8 cellular contexts compared by ENCODE assay signal in genomic region chr22:28741758-28742561, GRCh38. TPM values are rescaled to one million over a fixed set of nuclear protein-coding genes. Genes with fewer than 3 reads are reported as not detected.
DNase-seq lines count a peak whose midpoint lies in the region; ATAC-seq and TF ChIP-seq lines count a peak whose summit lies in the region.

CHEK2 (minus strand) TSS chr22:28741820; CDS start chr22:28734721, 7,099 bp downstream.
HSCB (plus strand) TSS chr22:28742039; CDS start chr22:28742096, 57 bp downstream.

- peak within 1 kb of the TSS; percentile 66 for H3K27ac ChIP-seq in PC-3 (ENCODE audit: low read length)

- peaks cover 47% of the 10 kb centered on the region for H3K36me3 Mint-ChIP-seq in activated T-cell treated with anti-CD3 and anti-CD28 coated beads, Interleukin-2, amount 50 U/mL, for 24 hours (ENCODE audit: low read depth)

- no peaks in the 10 kb centered on the region for H3K27me3 ChIP-seq in PC-3 (ENCODE audit: low read length)

- intact Hi-C loops in PC-3 (cut with micrococcal nuclease) = loop anchor here (2.0 kb wide), 1 partner anchor 31 kb away; no protein-coding TSS in a partner anchor

- H3K9me2 ChIP-seq in PC-3 (replicated peaks; ENCODE audit: low read length) = no peaks in the 10 kb centered on the region

- H3K79me2 ChIP-seq in PC-3 (ENCODE audit: low read length) = peaks cover 54% of the 10 kb centered on the region

- no peaks in the 10 kb centered on the region for H3K27me3 Mint-ChIP-seq in activated T-cell treated with anti-CD3 and anti-CD28 coated beads, Interleukin-2, amount 50 U/mL, for 24 hours

- peak within 1 kb of the TSS; percentile 95 for H3K4me3 Mint-ChIP-seq in activated T-cell treated with anti-CD3 and anti-CD28 coated beads, Interleukin-2, amount 50 U/mL, for 24 hours

- TF ChIP-seq RAD21 in Ishikawa (IDR thresholded peaks at IDR 0.05; ENCODE audit: low read depth) = no peak

- BruUV-seq in PC-3 (replicated peaks; lab: Mats Ljungman, UMichigan) = TSS peak; percentile 75

- peak within 1 kb of the TSS; percentile 88 for H3K4me2 ChIP-seq in PC-3 (ENCODE audit: low read length)

- peaks cover 7% of the 10 kb centered on the region for H3K4me1 ChIP-seq in PC-3 (ENCODE audit: insufficient read depth, low read length)

- peak within 1 kb of the TSS; percentile 97 for H2AFZ ChIP-seq in PC-3 (ENCODE audit: low read length)

- H3K4me3 ChIP-seq in PC-3 (ENCODE audit: low read length) = peak within 1 kb of the TSS; percentile 81
- H3K4me3 ChIP-seq in epithelial cell of proximal tubule (ENCODE audit: low read depth, low read length) = peak within 1 kb of the TSS; percentile 95

- peaks cover 36% of the 10 kb centered on the region for H3K4me1 Mint-ChIP-seq in activated T-cell treated with anti-CD3 and anti-CD28 coated beads, Interleukin-2, amount 50 U/mL, for 24 hours (ENCODE audit: low read depth)

- no peaks in the 10 kb centered on the region for H4K20me1 ChIP-seq in PC-3 (ENCODE audit: low read length)

- ATAC-seq in GM21576 (IDR thresholded peaks at IDR 0.05; ENCODE audit: unreplicated experiment) (peak; percentile 89), PC-3 (peak; percentile 91)

- H3K9me3 ChIP-seq in PC-3 (ENCODE audit: low read length) = no peaks in the 10 kb centered on the region

- peak within 1 kb of the TSS; percentile 99 for H3K27ac Mint-ChIP-seq in activated T-cell treated with anti-CD3 and anti-CD28 coated beads, Interleukin-2, amount 50 U/mL, for 24 hours

- POLR2A ChIA-PET in PC-3 (lab: Charles Lee; ENCODE audit: unreplicated experiment) = no interaction called here

- H3K9me3 Mint-ChIP-seq in activated T-cell treated with anti-CD3 and anti-CD28 coated beads, Interleukin-2, amount 50 U/mL, for 24 hours = no peaks in the 10 kb centered on the region

- H3F3A ChIP-seq in PC-3 (ENCODE audit: low read length, unreplicated experiment) = no peaks in the 10 kb centered on the region

- no peak for TF ChIP-seq EP300 in Ishikawa (IDR thresholded peaks at IDR 0.05; ENCODE audit: borderline replicate concordance)

- CTCF ChIA-PET in PC-3 (lab: Charles Lee) = interaction anchor here (0.6 kb wide), 1 partner anchor 31 kb away, joined by 3 read pairs; no protein-coding TSS in a partner anchor

- peak within 1 kb of the TSS; percentile 95 for H3K9ac ChIP-seq in PC-3 (ENCODE audit: low read length)

- no peaks in the 10 kb centered on the region; the same call in 1 of the 2 replicates for H3K36me3 ChIP-seq in PC-3 (ENCODE audit: low read depth, low read length)

- 0 out of 2 replicates have a peak, but pooled peaks have one; percentile 21 for TF ChIP-seq CTCF in PC-3 (conservative IDR thresholded peaks at IDR 0.05; ENCODE audit: low read depth, low read length)
- TF ChIP-seq CTCF in epithelial cell of proximal tubule (conservative IDR thresholded peaks at IDR 0.05; ENCODE audit: low read depth, low read length) = no peak

- DNase-seq in DMS153 (lab: John Stamatoyannopoulos, UW) (peak; percentile 95), PC-3 (peak; percentile 96), epithelial cell of proximal tubule (ENCODE audit: low read depth) (peak; percentile 86), mucosa of gallbladder (ENCODE audit: low spot score) (peak; percentile 98)
- DNase-seq in activated T-cell treated with anti-CD3 and anti-CD28 coated beads, Interleukin-2, amount 50 U/mL, for 24 hours = peak; percentile 94
- peak; percentile 91 to 98 for DNase-seq in stimulated activated CD8-positive, alpha-beta memory T cell treated with anti-CD3 and anti-CD28 coated beads, Interleukin-4, amount 100 ng/mL, for 4 hours (ENCODE audit: low read depth in 2 of 2, low spot score in 1 of 2)

TF ChIP-seq in Ishikawa, 13 proteins besides CTCF, POLR2A, EP300 and RAD21:
- TF ChIP-seq YY1 (IDR thresholded peaks at IDR 0.05; ENCODE audit: low read depth) = peak; percentile 64; the same call in 1 of the 2 replicates
- TF ChIP-seq TAF1 (IDR thresholded peaks at IDR 0.05; ENCODE audit: low read depth) = peak; percentile 78; the same call in 1 of the 2 replicates
- TF ChIP-seq TEAD4 (IDR thresholded peaks at IDR 0.05) = no peak
- TF ChIP-seq REST (IDR thresholded peaks at IDR 0.05; ENCODE audit: low read depth) = no peak
- no peak; the same call in none of the 2 replicates for TF ChIP-seq NFIC (IDR thresholded peaks at IDR 0.05)
- peak; percentile 70 for TF ChIP-seq CREB1 (IDR thresholded peaks at IDR 0.05; ENCODE audit: low read depth)
- TF ChIP-seq MAX (IDR thresholded peaks at IDR 0.05) = peak; percentile 90
- TF ChIP-seq EGR1 (IDR thresholded peaks at IDR 0.05) = no peak
- TF ChIP-seq CEBPB (IDR thresholded peaks at IDR 0.05) = no peak
- no peak; the same call in 1 of the 2 replicates for TF ChIP-seq TCF12 (IDR thresholded peaks at IDR 0.05; ENCODE audit: low read depth)
- peak; percentile 82 for TF ChIP-seq FOXM1 (IDR thresholded peaks at IDR 0.05; ENCODE audit: borderline replicate concordance, low read depth)
- TF ChIP-seq ZBTB7A (IDR thresholded peaks at IDR 0.05; ENCODE audit: low read depth) = 0 out of 2 replicates have a peak, but pooled peaks have one; percentile 53
- TF ChIP-seq USF1 (IDR thresholded peaks at IDR 0.05) = peak; percentile 80

RNA-seq across cellular contexts. Expression of gene CHEK2, which starts in this region (rescaled TPM):
- total RNA-seq in PC-3 (2014; rRNA removed) (21.0 and 23.7 TPM in 2 replicates), epithelial cell of proximal tubule (13.1 and 19.9 TPM in 2 replicates), mucosa of gallbladder (7.3 TPM)

RNA-seq across cellular contexts. Expression of gene HSCB, which starts in this region (rescaled TPM):
- 13.9 and 14.1 TPM in 2 replicates for total RNA-seq in PC-3 (2014; rRNA removed)
- 19.7 and 28.3 TPM in 2 replicates for total RNA-seq in epithelial cell of proximal tubule
- 11.3 TPM for total RNA-seq in mucosa of gallbladder

Comparison
In these comparisons a context has a peak if more than half of its experiments do, and no peak if none do; other contexts are left out.
1. Peak in every context shown above with its lines: DNase-seq, ATAC-seq, H3K4me3 ChIP-seq and H3K27ac ChIP-seq.